In the genomic region with DNA sequence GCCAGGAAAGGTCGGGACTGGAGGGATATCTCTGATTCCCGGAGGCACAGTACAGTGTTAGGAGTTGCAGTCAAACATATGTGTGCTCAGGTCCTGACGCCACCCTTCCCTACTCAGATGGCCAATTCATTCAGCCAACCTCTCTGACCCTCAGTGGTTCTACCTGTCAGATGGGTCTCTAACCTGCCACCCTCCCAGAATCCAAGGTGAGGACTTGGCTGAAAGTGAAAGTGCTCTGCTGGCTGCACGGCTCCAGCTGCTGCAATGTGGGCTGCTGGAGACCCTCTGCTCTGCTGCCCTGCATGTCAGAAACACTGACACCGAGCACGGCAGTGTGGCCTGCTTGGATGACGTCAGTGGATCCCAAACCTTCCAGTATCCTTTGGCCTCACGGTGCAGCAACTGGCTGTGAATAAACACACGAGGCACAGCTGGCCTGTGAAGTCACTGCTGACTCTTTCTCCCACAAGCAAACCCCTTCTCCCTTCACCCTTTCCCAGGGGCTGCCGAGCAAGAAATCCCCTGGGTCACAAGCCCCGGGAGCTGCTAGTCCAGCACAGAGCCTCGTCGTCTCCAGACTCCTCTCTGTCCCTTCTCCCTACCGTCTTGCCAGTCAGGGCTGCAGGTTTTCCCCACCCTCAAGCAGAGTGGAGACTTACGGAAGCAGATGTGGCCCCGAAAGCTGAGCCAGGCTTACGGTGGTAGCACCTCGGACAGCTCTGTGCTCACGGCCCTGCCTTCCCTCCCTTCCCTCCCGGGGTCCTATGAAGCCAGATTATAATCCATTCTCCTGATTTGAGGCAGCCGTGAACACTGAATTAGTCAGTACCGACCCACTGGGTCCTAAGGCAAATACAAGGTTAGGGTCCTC, we compare ENCODE assay signal across 13 cellular contexts. TPM values are rescaled to one million over a fixed set of nuclear protein-coding genes. Genes with fewer than 3 reads are reported as not detected.
DNase-seq lines count a peak whose midpoint lies in the region; ATAC-seq, FAIRE-seq and TF ChIP-seq lines count a peak whose summit lies in the region.
"Had no signal": no experiment of that assay in that cellular context is flagged by ENCODE, and none has a peak within 500 bp of the region (broad histone marks: within the 10 kb centered on the region; RNA-seq: fewer than 3 reads in every experiment).

No MANE protein-coding gene starts in this region.

- no peaks in the 10 kb centered on the region for H3K9me3 ChIP-seq in AG04450 (ENCODE audit: control insufficient read depth, insufficient read depth, low read length)
- H3K9me3 ChIP-seq in H1 (ENCODE audit: insufficient read depth in 2 of 2, low read depth in 1 of 2, low read length in 1 of 2): no peaks in the 10 kb centered on the region
- H3K9me3 ChIP-seq in right lobe of liver: no peaks in the 10 kb centered on the region
- H3K9me3 ChIP-seq: tibial artery had no signal

- H3K4me3 Mint-ChIP-seq in immature natural killer cell: no peak overlapping the region
- H3K4me3 Mint-ChIP-seq: activated CD8-positive, alpha-beta T cell treated with anti-CD3 and anti-CD28 coated beads for 36 hours; activated naive CD4-positive, alpha-beta T cell treated with anti-CD3 and anti-CD28 coated beads, Interleukin-2, amount 50 U/mL, for 24 hours; T-helper 1 cell treated with Interleukin-12 subunit alpha and Interleukin-12 subunit beta and Interleukin-4 antibody, amounts not matched to agents 30 μg/mL and 1 μg/mL, for 36 hours had no signal

- H3K79me1 ChIP-seq in H1 (ENCODE audit: low read depth, low read length): peaks cover 14% of the 10 kb centered on the region

- no peak overlapping the region for H4K5ac ChIP-seq in H1 (ENCODE audit: insufficient read length, low read depth, low read length)

- no peak overlapping the region for H4K8ac ChIP-seq in H1 (ENCODE audit: extremely low read depth, insufficient read depth, low read length)

- H3K23ac ChIP-seq in H1 (ENCODE audit: insufficient read length): no peak overlapping the region

- peaks cover 0 to 1% (median 0%) of the 10 kb centered on the region in 3 donors for H3K27me3 Mint-ChIP-seq in immature natural killer cell (ENCODE audit: low read depth in 3 of 3)
- H3K27me3 Mint-ChIP-seq: activated CD8-positive, alpha-beta T cell treated with anti-CD3 and anti-CD28 coated beads for 36 hours; activated naive CD4-positive, alpha-beta T cell treated with anti-CD3 and anti-CD28 coated beads, Interleukin-2, amount 50 U/mL, for 24 hours had no signal

- H3K4me2 ChIP-seq in H1 (ENCODE audit: insufficient read depth in 1 of 2, low read depth in 2 of 2, low read length in 2 of 2): no peak overlapping the region; a peak in 1 of 4 replicates

- H3K4me1 ChIP-seq in H1 (replicated peaks in 1 of 4; ENCODE audit: control insufficient read depth in 3 of 4, insufficient read depth in 4 of 4, low read length in 3 of 4) (peaks cover 6 to 28% (median 11%) of the 10 kb centered on the region in 4 experiments), right lobe of liver (no peaks in the 10 kb centered on the region)

- intact Hi-C loops in right lobe of liver (cut with DNase I): no loop called here

- TF ChIP-seq EP300 in H1 (IDR thresholded peaks at IDR 0.05; ENCODE audit: borderline replicate concordance in 1 of 2, low read depth in 2 of 2, low read length in 2 of 2): no peak

- H3K27me3 ChIP-seq in AG04450 (ENCODE audit: control insufficient read depth, insufficient read depth, low read length): no peaks in the 10 kb centered on the region
- no peaks in the 10 kb centered on the region for H3K27me3 ChIP-seq in H1 (replicated peaks in 1 of 4; ENCODE audit: control insufficient read depth in 3 of 4, extremely low read depth in 1 of 4, insufficient read depth in 3 of 4, low read length in 3 of 4)
- no peaks in the 10 kb centered on the region for H3K27me3 ChIP-seq in right lobe of liver
- H3K27me3 ChIP-seq: tibial artery had no signal

- H3K36me3 ChIP-seq in H1 (ENCODE audit: control insufficient read depth in 2 of 4, insufficient read depth in 4 of 4, low read length in 3 of 4) (no peaks in the 10 kb centered on the region), right lobe of liver (no peaks in the 10 kb centered on the region)
- H3K36me3 ChIP-seq: tibial artery had no signal

- peaks cover 0 to 18% of the 10 kb centered on the region in 2 experiments; a peak in 2 of 4 replicates for H3K79me2 ChIP-seq in H1 (ENCODE audit: control insufficient read depth in 1 of 2, insufficient read depth in 2 of 2, low read length in 2 of 2)

- FAIRE-seq in H1 (lab: Jason Lieb, UNC): peak; percentile 48
- no peak for FAIRE-seq in D721Med (lab: Jason Lieb, UNC)

- no peak for TF ChIP-seq CTCF in AG04450 (IDR thresholded peaks at IDR 0.05; ENCODE audit: low read depth, low read length)
- TF ChIP-seq CTCF in RWPE1 (conservative IDR thresholded peaks at IDR 0.05; ENCODE audit: low read depth): no peak
- no peak for TF ChIP-seq CTCF in H1 (IDR thresholded peaks at IDR 0.05; ENCODE audit: control extremely low read depth in 1 of 3, insufficient read depth in 1 of 3, low read depth in 1 of 3, low read length in 3 of 3)
- no peak for TF ChIP-seq CTCF in right lobe of liver (IDR thresholded peaks at IDR 0.05)
- TF ChIP-seq CTCF in D721Med (IDR thresholded peaks at IDR 0.05; ENCODE audit: insufficient read depth, missing control alignments): no peak

- H3K27ac Mint-ChIP-seq in immature natural killer cell: no peak overlapping the region
- H3K27ac Mint-ChIP-seq: activated CD8-positive, alpha-beta T cell treated with anti-CD3 and anti-CD28 coated beads for 36 hours; activated naive CD4-positive, alpha-beta T cell treated with anti-CD3 and anti-CD28 coated beads, Interleukin-2, amount 50 U/mL, for 24 hours; T-helper 1 cell treated with Interleukin-12 subunit alpha and Interleukin-12 subunit beta and Interleukin-4 antibody, amounts not matched to agents 30 μg/mL and 1 μg/mL, for 36 hours had no signal

- no peak overlapping the region for H3K18ac ChIP-seq in H1 (ENCODE audit: extremely low read depth, low read length)

- peaks cover 7 to 26% of the 10 kb centered on the region in 2 donors for H3K4me1 Mint-ChIP-seq in immature natural killer cell

- no peak overlapping the region for H3K56ac ChIP-seq in H1 (replicated peaks; ENCODE audit: insufficient read length, low read depth, low read length)

- H2BK120ac ChIP-seq in H1 (replicated peaks; ENCODE audit: low read depth, low read length): no peak overlapping the region

- ATAC-seq in right lobe of liver (peak in 3 of 4 donors; percentile 8 to 16 (median 13)), HG02588 (IDR thresholded peaks at IDR 0.05; ENCODE audit: unreplicated experiment) (no peak), HG03460 (IDR thresholded peaks at IDR 0.05; ENCODE audit: unreplicated experiment) (no peak)
- ATAC-seq: activated CD8-positive, alpha-beta T cell treated with anti-CD3 and anti-CD28 coated beads for 36 hours had no signal

- peaks cover 0 to 3% (median 0%) of the 10 kb centered on the region in 3 donors for H3K36me3 Mint-ChIP-seq in immature natural killer cell
- H3K36me3 Mint-ChIP-seq: activated naive CD4-positive, alpha-beta T cell treated with anti-CD3 and anti-CD28 coated beads, Interleukin-2, amount 50 U/mL, for 24 hours had no signal

- H2AK5ac ChIP-seq in H1 (ENCODE audit: low read depth, low read length): no peak overlapping the region

- H2BK12ac ChIP-seq in H1 (ENCODE audit: low read depth, low read length): no peak overlapping the region

- H3K9ac ChIP-seq in H1 (replicated peaks in 1 of 4; ENCODE audit: extremely low read depth in 1 of 4, low read depth in 3 of 4, low read length in 3 of 4): no peak overlapping the region

- CTCF ChIA-PET in AG04450 (lab: Charles Lee): interaction anchor here (0.7 kb wide), 1 partner anchor 7 kb away, joined by 3 read pairs; no protein-coding TSS in a partner anchor
- CTCF ChIA-PET in RWPE1 (lab: Yijun Ruan, JAX): interaction anchor here (0.6 kb wide), 1 partner anchor 395 kb away, joined by 4 read pairs; no protein-coding TSS in a partner anchor
- CTCF ChIA-PET in H1 (lab: Charles Lee; ENCODE audit: partially characterized antibody): interaction anchor here (0.7 to 2.2 kb wide), 5 partner anchors 9 to 70 kb away, joined by 3 to 6 read pairs (median 3); no protein-coding TSS in a partner anchor

- no peak overlapping the region for H2BK5ac ChIP-seq in H1 (ENCODE audit: low read depth, low read length)

- no peak overlapping the region for H2AFZ ChIP-seq in H1 (ENCODE audit: low read length)

- no peaks in the 10 kb centered on the region for H3K9me3 Mint-ChIP-seq in immature natural killer cell
- H3K9me3 Mint-ChIP-seq: activated CD8-positive, alpha-beta T cell treated with anti-CD3 and anti-CD28 coated beads for 36 hours; activated naive CD4-positive, alpha-beta T cell treated with anti-CD3 and anti-CD28 coated beads, Interleukin-2, amount 50 U/mL, for 24 hours; T-helper 1 cell treated with Interleukin-12 subunit alpha and Interleukin-12 subunit beta and Interleukin-4 antibody, amounts not matched to agents 30 μg/mL and 1 μg/mL, for 36 hours had no signal

- H3K14ac ChIP-seq in H1 (ENCODE audit: insufficient read length): no peak overlapping the region

- no peak for TF ChIP-seq RAD21 in H1 (IDR thresholded peaks at IDR 0.05 in 1 of 2, conservative IDR thresholded peaks at IDR 0.05 in 1 of 2; ENCODE audit: low read depth in 2 of 2, low read length in 2 of 2)

- H4K20me1 ChIP-seq in H1 (replicated peaks in 1 of 2; ENCODE audit: control insufficient read depth in 1 of 2, insufficient read depth in 2 of 2, low read length in 2 of 2): peaks cover 5 to 30% of the 10 kb centered on the region in 2 experiments

- H2BK15ac ChIP-seq in H1 (ENCODE audit: low read length): no peak overlapping the region

- no peaks in the 10 kb centered on the region for H3K23me2 ChIP-seq in H1 (ENCODE audit: low read depth, low read length)

- peak; percentile 74 for DNase-seq in AG04450 (ENCODE audit: low read depth, low spot score)
- DNase-seq in RWPE1 (ENCODE audit: low spot score): no peak
- no peak for DNase-seq in H1 (ENCODE audit: low read depth in 1 of 2, low spot score in 2 of 2)
- DNase-seq in right lobe of liver: peak in 2 of 3 donors; percentile 17 to 33
- DNase-seq in immature natural killer cell: no peak
- DNase-seq in D721Med (ENCODE audit: insufficient read length, low spot score): no peak
- DNase-seq: activated CD8-positive, alpha-beta T cell treated with anti-CD3 and anti-CD28 coated beads for 36 hours; effector memory CD4-positive, alpha-beta T cell; tibial artery had no signal

- no peak overlapping the region for H4K91ac ChIP-seq in H1 (replicated peaks; ENCODE audit: insufficient read length, low read length)

- H3K27ac ChIP-seq in AG04450 (ENCODE audit: low read depth, low read length) (peak overlapping the region; percentile 78), RWPE1 (peak overlapping the region; percentile 53), H1 (ENCODE audit: low read depth, low read length) (no peak overlapping the region), right lobe of liver (no peak overlapping the region)
- H3K27ac ChIP-seq: tibial artery had no signal

- POLR2A ChIA-PET in AG04450 (lab: Yijun Ruan, JAX): interaction anchor here (1.0 kb wide), 1 partner anchor 18 kb away, joined by 3 read pairs; no protein-coding TSS in a partner anchor
- POLR2A ChIA-PET in RWPE1 (lab: Yijun Ruan, JAX; ENCODE audit: low non-redundant PET): no interaction called here
- POLR2A ChIA-PET in H1 (lab: Charles Lee; ENCODE audit: partially characterized antibody): interaction anchor here (0.6 to 1.2 kb wide), 2 partner anchors 14 to 53 kb away, joined by 3 to 5 read pairs; partner anchors contain the start of gene NUP50

- TF ChIP-seq POLR2A in H1 (IDR thresholded peaks at IDR 0.05; ENCODE audit: control extremely low read depth in 1 of 2, low read depth in 2 of 2, low read length in 2 of 2) (no peak), right lobe of liver (IDR thresholded peaks at IDR 0.05) (no peak)

- peak overlapping the region; percentile 44 for H3K4me3 ChIP-seq in AG04450 (ENCODE audit: low read depth, low read length)
- H3K4me3 ChIP-seq in H1 (ENCODE audit: extremely low read depth in 1 of 4, insufficient read depth in 2 of 4, low read depth in 3 of 4, low read length in 4 of 4): no peak overlapping the region
- H3K4me3 ChIP-seq in right lobe of liver: no peak overlapping the region
- H3K4me3 ChIP-seq: tibial artery had no signal

- no peak overlapping the region for H2BK20ac ChIP-seq in H1 (ENCODE audit: low read length)

- no peak overlapping the region for H3K4ac ChIP-seq in H1 (replicated peaks; ENCODE audit: insufficient read length, low read depth, low read length)

- WGBS in H1 (ENCODE audit: extremely low coverage in 1 of 2, insufficient coverage in 1 of 2, insufficient read length in 1 of 2, insufficient replicate concordance in 2 of 2, low coverage in 1 of 2, low lambda C conversion rate in 2 of 2, missing lambda C conversion rate in 1 of 2), 2 experiments: 75% methylated on average over 20 of the region's 22 CpGs; no CpG with 5 or more reads in 1 of the 2 experiments
- WGBS in right lobe of liver (ENCODE audit: insufficient coverage, low coverage, low lambda C conversion rate, missing lambda C conversion rate): 72% methylated on average over 9 of the region's 22 CpGs

RNA-seq across cellular contexts. Expression of gene KIAA0930, which starts 24.3 kb away (rescaled TPM):
- polyA plus RNA-seq in AG04450 (2011; rRNA removed) (49.4 and 58.0 TPM in 2 replicates), H1 (2011; rRNA removed) (66.1 and 95.4 TPM in 2 replicates), immature natural killer cell (1 to 10 TPM; 2.2 to 6.2 (median 4.5) TPM)
- polyA minus RNA-seq in AG04450 (2011; rRNA and poly(A)+ RNA removed): 29.0 and 40.5 TPM in 2 replicates
- total RNA-seq in H1 (2021; fragmentation: NEBNext Ultra II Directional; extraction: Animal tissue kit (Norgen Biotek cat#: 25700)): 61.9 and 65.3 TPM in 2 replicates
- 66.9 TPM for polyA plus RNA-seq in H1 (2011; cell fraction: cytosol; rRNA removed)
- 77.9 TPM for polyA plus RNA-seq in H1 (2011; cell fraction: nucleus; rRNA removed)
- polyA plus RNA-seq in H1 (2012, experiment 1 of 2): 37.4 to 53.7 TPM (median 45.5 TPM) in 4 replicates
- polyA plus RNA-seq in H1 (2012, experiment 2 of 2): 32.4 TPM
- polyA plus RNA-seq in H1 (2013, experiment 1 of 2): 50.5 TPM
- polyA plus RNA-seq in H1 (2013, experiment 2 of 2): 53.3 TPM
- 25.2 and 28.4 TPM in 2 replicates for polyA minus RNA-seq in H1 (2011; rRNA and poly(A)+ RNA removed)
- polyA minus RNA-seq in H1 (2011; cell fraction: cytosol; rRNA and poly(A)+ RNA removed): 27.8 TPM
- polyA minus RNA-seq in H1 (2011; cell fraction: nucleus; rRNA and poly(A)+ RNA removed): 14.2 TPM
- 10 to 100 TPM; 24.5 to 57.9 (median 40.8) TPM for total RNA-seq in right lobe of liver

RNA-seq across cellular contexts. Expression of gene NUP50, which starts 52.6 kb away (rescaled TPM):
- polyA plus RNA-seq in AG04450 (2011; rRNA removed) (13.9 and 14.2 TPM in 2 replicates), H1 (2011; rRNA removed) (16.4 and 20.0 TPM in 2 replicates), immature natural killer cell (10 to 100 TPM; 16.6 to 56.0 (median 26.1) TPM)
- polyA minus RNA-seq in AG04450 (2011; rRNA and poly(A)+ RNA removed): 24.5 and 24.9 TPM in 2 replicates
- 112 and 118 TPM in 2 replicates for total RNA-seq in H1 (2021; fragmentation: NEBNext Ultra II Directional; extraction: Animal tissue kit (Norgen Biotek cat#: 25700))
- polyA plus RNA-seq in H1 (2011; cell fraction: cytosol; rRNA removed): 21.3 TPM
- polyA plus RNA-seq in H1 (2011; cell fraction: nucleus; rRNA removed): 56.5 TPM
- 45.2 to 74.0 TPM (median 59.8 TPM) in 4 replicates for polyA plus RNA-seq in H1 (2012, experiment 1 of 2)
- polyA plus RNA-seq in H1 (2012, experiment 2 of 2): 3.5 TPM
- polyA plus RNA-seq in H1 (2013, experiment 1 of 2): 49.7 TPM
- 48.2 TPM for polyA plus RNA-seq in H1 (2013, experiment 2 of 2)
- 108 and 121 TPM in 2 replicates for polyA minus RNA-seq in H1 (2011; rRNA and poly(A)+ RNA removed)
- 35.6 TPM for polyA minus RNA-seq in H1 (2011; cell fraction: cytosol; rRNA and poly(A)+ RNA removed)
- polyA minus RNA-seq in H1 (2011; cell fraction: nucleus; rRNA and poly(A)+ RNA removed): 45.5 TPM
- total RNA-seq in right lobe of liver: 10 to 100 TPM; 26.4 to 57.2 (median 31.4) TPM

Comparison
In these comparisons a context has a peak if more than half of its experiments do, and no peak if none do; other contexts are left out.
1. DNase-seq: peak in AG04450 (single experiment) and right lobe of liver (2 of 3); none in RWPE1 (single experiment), H1 (0 of 2), immature natural killer cell (0 of 3) and D721Med (single experiment).
2. H3K27ac ChIP-seq: peak in AG04450 (single experiment) and RWPE1 (single experiment); none in H1 (single experiment) and right lobe of liver (0 of 3).
3. ATAC-seq: peak in right lobe of liver (3 of 4); none in HG02588 (single experiment) and HG03460 (single experiment).